In genomic region chr12:27964123-27964522, GRCh38 we compare ENCODE assay signal across 15 cellular contexts. TPM values are rescaled to one million over a fixed set of nuclear protein-coding genes. Genes with fewer than 3 reads are reported as not detected.
"Had no signal": no experiment of that assay in that cellular context is flagged by ENCODE, and none has a peak within 500 bp of the region (broad histone marks: within the 10 kb centered on the region; RNA-seq: fewer than 3 reads in every experiment).

No MANE protein-coding gene starts in this region.

- H3K27ac Mint-ChIP-seq: endodermal cell; natural killer cell treated with Interleukin-12 subunit alpha and Interleukin-12 subunit beta and Interleukin-15 and Interleukin-18, amount 100 ng/mL, for 72 hours; T-helper 2 cell treated with Interferon-gamma antibody and Interleukin-4, amounts not matched to agents 5 μg/mL and 100 μg/mL, for 36 hours had no signal

- H3K27ac ChIP-seq: dorsolateral prefrontal cortex, esophagus muscularis mucosa, transverse colon had no signal

- DNase-seq: activated CD4-positive, alpha-beta T cell treated with anti-CD3 and anti-CD28 coated beads, Interleukin-2, amount 50 U/mL, for 1 hour; activated naive CD4-positive, alpha-beta T cell treated with Interleukin-2 at 50 U/mL for 16 hours; activated T-cell treated with anti-CD3 and anti-CD28 coated beads for 4 hours; aorta; dorsolateral prefrontal cortex; endodermal cell; kidney; left ventricle myocardium superior; mesendoderm; stimulated activated CD4-positive, alpha-beta T cell treated with anti-CD3 and anti-CD28 coated beads, Interleukin-4, amount 100 ng/mL, for 24 hours; stimulated activated naive CD4-positive, alpha-beta T cell treated with Interleukin-2 at 50 U/mL for 16 hours; transverse colon had no signal

- H3K4me3 Mint-ChIP-seq: endodermal cell; natural killer cell treated with Interleukin-12 subunit alpha and Interleukin-12 subunit beta and Interleukin-15 and Interleukin-18, amount 100 ng/mL, for 72 hours; T-helper 2 cell treated with Interferon-gamma antibody and Interleukin-4, amounts not matched to agents 5 μg/mL and 100 μg/mL, for 36 hours had no signal

- H3K36me3 ChIP-seq: transverse colon had no signal

- H3K4me3 ChIP-seq: dorsolateral prefrontal cortex, esophagus muscularis mucosa, transverse colon had no signal

- ATAC-seq: left ventricle myocardium superior; natural killer cell treated with Interleukin-12 subunit alpha and Interleukin-12 subunit beta and Interleukin-15 and Interleukin-18, amount 100 ng/mL, for 72 hours had no signal

- H3K9me3 Mint-ChIP-seq: endodermal cell; T-helper 2 cell treated with Interferon-gamma antibody and Interleukin-4, amounts not matched to agents 5 μg/mL and 100 μg/mL, for 36 hours had no signal

- H3K9me3 ChIP-seq: esophagus muscularis mucosa, transverse colon had no signal

- FAIRE-seq: kidney had no signal

RNA-seq across cellular contexts. Expression of gene PTHLH, which starts 8.4 kb away (rescaled TPM):
- total RNA-seq: endodermal cell; left ventricle myocardium superior; natural killer cell treated with Interleukin-12 subunit alpha and Interleukin-12 subunit beta and Interleukin-15 and Interleukin-18, amount 100 ng/mL, for 72 hours had no signal
